ENCODE assay signal across 1 cellular context in the genomic region with DNA sequence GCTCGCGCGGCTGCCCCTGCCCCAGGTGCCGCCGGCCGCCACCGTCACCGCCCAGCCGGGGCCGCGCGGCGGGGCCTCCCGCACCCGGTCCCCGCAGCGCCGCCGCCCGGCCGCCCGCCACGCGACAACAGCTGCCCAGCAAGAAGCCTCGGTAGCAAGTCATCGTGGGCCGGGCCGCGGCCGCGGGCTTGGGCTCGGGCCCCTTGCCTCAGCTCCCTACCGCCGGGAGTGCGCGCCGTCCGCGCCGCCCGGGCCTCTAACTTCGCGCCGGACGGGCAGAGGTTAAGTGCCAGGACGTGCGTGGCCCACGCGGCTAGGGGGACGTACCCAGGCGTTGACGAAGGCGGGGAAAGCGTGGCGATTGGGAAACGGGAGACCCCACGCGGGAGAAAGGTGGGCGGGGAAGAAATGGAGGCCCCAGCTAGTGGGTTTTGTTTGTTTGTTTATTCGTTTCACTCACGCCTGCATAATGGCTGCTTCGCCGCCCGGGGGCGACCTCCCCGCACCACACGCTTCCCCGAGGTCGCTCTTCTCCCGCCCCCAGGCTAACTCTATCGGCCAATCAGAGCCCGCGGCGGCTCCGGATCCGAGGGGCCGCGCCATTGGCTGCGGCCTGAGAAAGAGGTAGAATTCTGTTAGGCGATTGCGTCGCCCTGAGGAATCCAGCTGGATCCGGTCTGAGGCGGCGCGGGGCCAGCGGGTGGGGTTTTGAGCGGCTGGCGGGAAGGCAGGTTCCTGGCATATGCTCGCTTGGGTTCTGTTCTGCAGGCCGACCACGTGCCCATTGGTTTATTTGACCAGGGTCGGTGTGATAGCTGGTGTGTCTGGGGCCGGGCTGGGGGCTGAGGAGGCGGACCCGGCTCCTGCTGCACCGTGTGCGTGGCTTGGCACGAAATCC.
TF ChIP-seq lines count a peak whose summit lies in the region.

A gene with protein sequence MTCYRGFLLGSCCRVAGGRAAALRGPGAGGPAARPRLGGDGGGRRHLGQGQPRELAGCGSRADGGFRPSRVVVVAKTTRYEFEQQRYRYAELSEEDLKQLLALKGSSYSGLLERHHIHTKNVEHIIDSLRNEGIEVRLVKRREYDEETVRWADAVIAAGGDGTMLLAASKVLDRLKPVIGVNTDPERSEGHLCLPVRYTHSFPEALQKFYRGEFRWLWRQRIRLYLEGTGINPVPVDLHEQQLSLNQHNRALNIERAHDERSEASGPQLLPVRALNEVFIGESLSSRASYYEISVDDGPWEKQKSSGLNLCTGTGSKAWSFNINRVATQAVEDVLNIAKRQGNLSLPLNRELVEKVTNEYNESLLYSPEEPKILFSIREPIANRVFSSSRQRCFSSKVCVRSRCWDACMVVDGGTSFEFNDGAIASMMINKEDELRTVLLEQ (minus strand): TSS at position 290 of the 898 bp plus-strand sequence. CDS start 127 bp downstream, at position 163.

TF ChIP-seq in HepG2, 621 proteins besides CTCF, POLR2A, EP300 and RAD21 (continued from another document and continues in another):
- TF ChIP-seq, protein P1, sequence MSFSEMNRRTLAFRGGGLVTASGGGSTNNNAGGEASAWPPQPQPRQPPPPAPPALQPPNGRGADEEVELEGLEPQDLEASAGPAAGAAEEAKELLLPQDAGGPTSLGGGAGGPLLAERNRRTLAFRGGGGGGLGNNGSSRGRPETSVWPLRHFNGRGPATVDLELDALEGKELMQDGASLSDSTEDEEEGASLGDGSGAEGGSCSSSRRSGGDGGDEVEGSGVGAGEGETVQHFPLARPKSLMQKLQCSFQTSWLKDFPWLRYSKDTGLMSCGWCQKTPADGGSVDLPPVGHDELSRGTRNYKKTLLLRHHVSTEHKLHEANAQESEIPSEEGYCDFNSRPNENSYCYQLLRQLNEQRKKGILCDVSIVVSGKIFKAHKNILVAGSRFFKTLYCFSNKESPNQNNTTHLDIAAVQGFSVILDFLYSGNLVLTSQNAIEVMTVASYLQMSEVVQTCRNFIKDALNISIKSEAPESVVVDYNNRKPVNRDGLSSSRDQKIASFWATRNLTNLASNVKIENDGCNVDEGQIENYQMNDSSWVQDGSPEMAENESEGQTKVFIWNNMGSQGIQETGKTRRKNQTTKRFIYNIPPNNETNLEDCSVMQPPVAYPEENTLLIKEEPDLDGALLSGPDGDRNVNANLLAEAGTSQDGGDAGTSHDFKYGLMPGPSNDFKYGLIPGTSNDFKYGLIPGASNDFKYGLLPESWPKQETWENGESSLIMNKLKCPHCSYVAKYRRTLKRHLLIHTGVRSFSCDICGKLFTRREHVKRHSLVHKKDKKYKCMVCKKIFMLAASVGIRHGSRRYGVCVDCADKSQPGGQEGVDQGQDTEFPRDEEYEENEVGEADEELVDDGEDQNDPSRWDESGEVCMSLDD (CRISPR knock-in tag; IDR thresholded peaks at IDR 0.05; ENCODE audit: borderline replicate concordance): peak; percentile 52; the same call in 1 of the 2 replicates
- TF ChIP-seq KDM2A (CRISPR knock-in tag; IDR thresholded peaks at IDR 0.05; ENCODE audit: borderline replicate concordance, low read depth) (peak; percentile 79; the same call in 1 of the 2 replicates), ZNF501 (CRISPR knock-in tag; IDR thresholded peaks at IDR 0.05) (peak; percentile 93), BRD4 (CRISPR knock-in tag; IDR thresholded peaks at IDR 0.05) (peak; percentile 27; the same call in 1 of the 2 replicates), GATA4 (IDR thresholded peaks at IDR 0.05; ENCODE audit: borderline replicate concordance, low read depth) (no peak), ZNF747 (CRISPR knock-in tag; IDR thresholded peaks at IDR 0.05; ENCODE audit: borderline replicate concordance) (peak; percentile 85; the same call in 1 of the 2 replicates), SMYD3 (CRISPR knock-in tag; IDR thresholded peaks at IDR 0.05) (peak; percentile 59; the same call in 1 of the 2 replicates), ZNF577 (CRISPR knock-in tag; IDR thresholded peaks at IDR 0.05; ENCODE audit: borderline replicate concordance, low read depth) (no peak), ZNF510 (CRISPR knock-in tag; IDR thresholded peaks at IDR 0.05; ENCODE audit: low read depth) (peak; percentile 10; the same call in 1 of the 2 replicates), SOX13 (IDR thresholded peaks at IDR 0.05) (no peak; the same call in 1 of the 2 replicates), SOX13 (CRISPR knock-in tag; conservative IDR thresholded peaks at IDR 0.05 in 1 of 2, IDR thresholded peaks at IDR 0.05 in 1 of 2) (no peak; a peak in 2 of 4 replicates), MAFF (IDR thresholded peaks at IDR 0.05; ENCODE audit: low read depth, low read length) (no peak), RORA (CRISPR knock-in tag; IDR thresholded peaks at IDR 0.05) (no peak), ZFP62 (CRISPR knock-in tag; IDR thresholded peaks at IDR 0.05) (no peak), CBX2 (IDR thresholded peaks at IDR 0.05; ENCODE audit: low read depth, low read length) (no peak), CBX2 (CRISPR knock-in tag; IDR thresholded peaks at IDR 0.05; ENCODE audit: low read depth) (no peak), NR2F2 (IDR thresholded peaks at IDR 0.05; ENCODE audit: borderline replicate concordance, low read depth) (no peak; the same call in 1 of the 2 replicates), ZNF644 (CRISPR knock-in tag; IDR thresholded peaks at IDR 0.05; ENCODE audit: low read depth) (no peak), ZNF780A (CRISPR knock-in tag; IDR thresholded peaks at IDR 0.05) (peak; percentile 69; the same call in 1 of the 2 replicates), HNRNPL (IDR thresholded peaks at IDR 0.05; ENCODE audit: low read depth, low read length) (0 out of 2 replicates have a peak, but pooled peaks have one; percentile 67), NBN (conservative IDR thresholded peaks at IDR 0.05) (no peak), ZNF33B (CRISPR knock-in tag; IDR thresholded peaks at IDR 0.05) (peak; percentile 54; the same call in 1 of the 2 replicates), MAZ (IDR thresholded peaks at IDR 0.05; ENCODE audit: borderline replicate concordance, low read depth, low read length) (peak; percentile 49), MAZ (CRISPR knock-in tag; IDR thresholded peaks at IDR 0.05; ENCODE audit: low read depth) (peak; percentile 60; the same call in 1 of the 2 replicates), XRCC5 (optimal IDR thresholded peaks at IDR 0.05; ENCODE audit: low read length) (peak; percentile 21), ZSCAN30 (CRISPR knock-in tag; IDR thresholded peaks at IDR 0.05) (no peak), ZNF549 (CRISPR knock-in tag; IDR thresholded peaks at IDR 0.05) (no peak; the same call in 1 of the 2 replicates), ZNF432 (CRISPR knock-in tag; IDR thresholded peaks at IDR 0.05; ENCODE audit: borderline replicate concordance) (no peak), ATF7 (IDR thresholded peaks at IDR 0.05) (no peak), ATF7 (CRISPR knock-in tag; IDR thresholded peaks at IDR 0.05) (peak; percentile 80), ZNF850 (CRISPR knock-in tag; conservative IDR thresholded peaks at IDR 0.05) (no peak), RELA (CRISPR knock-in tag; IDR thresholded peaks at IDR 0.05) (no peak)
- TF ChIP-seq, protein P2, sequence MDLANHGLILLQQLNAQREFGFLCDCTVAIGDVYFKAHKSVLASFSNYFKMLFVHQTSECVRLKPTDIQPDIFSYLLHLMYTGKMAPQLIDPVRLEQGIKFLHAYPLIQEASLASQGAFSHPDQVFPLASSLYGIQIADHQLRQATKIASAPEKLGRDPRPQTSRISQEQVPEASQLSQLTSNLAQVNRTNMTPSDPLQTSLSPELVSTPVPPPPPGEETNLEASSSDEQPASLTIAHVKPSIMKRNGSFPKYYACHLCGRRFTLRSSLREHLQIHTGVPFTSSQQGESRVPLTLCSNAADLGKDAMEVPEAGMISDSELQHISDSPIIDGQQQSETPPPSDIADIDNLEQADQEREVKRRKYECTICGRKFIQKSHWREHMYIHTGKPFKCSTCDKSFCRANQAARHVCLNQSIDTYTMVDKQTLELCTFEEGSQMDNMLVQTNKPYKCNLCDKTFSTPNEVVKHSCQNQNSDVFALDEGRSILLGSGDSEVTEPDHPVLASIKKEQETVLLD (CRISPR knock-in tag; IDR thresholded peaks at IDR 0.05; ENCODE audit: low read depth): peak; percentile 28; the same call in 1 of the 2 replicates
- TF ChIP-seq, protein P3, sequence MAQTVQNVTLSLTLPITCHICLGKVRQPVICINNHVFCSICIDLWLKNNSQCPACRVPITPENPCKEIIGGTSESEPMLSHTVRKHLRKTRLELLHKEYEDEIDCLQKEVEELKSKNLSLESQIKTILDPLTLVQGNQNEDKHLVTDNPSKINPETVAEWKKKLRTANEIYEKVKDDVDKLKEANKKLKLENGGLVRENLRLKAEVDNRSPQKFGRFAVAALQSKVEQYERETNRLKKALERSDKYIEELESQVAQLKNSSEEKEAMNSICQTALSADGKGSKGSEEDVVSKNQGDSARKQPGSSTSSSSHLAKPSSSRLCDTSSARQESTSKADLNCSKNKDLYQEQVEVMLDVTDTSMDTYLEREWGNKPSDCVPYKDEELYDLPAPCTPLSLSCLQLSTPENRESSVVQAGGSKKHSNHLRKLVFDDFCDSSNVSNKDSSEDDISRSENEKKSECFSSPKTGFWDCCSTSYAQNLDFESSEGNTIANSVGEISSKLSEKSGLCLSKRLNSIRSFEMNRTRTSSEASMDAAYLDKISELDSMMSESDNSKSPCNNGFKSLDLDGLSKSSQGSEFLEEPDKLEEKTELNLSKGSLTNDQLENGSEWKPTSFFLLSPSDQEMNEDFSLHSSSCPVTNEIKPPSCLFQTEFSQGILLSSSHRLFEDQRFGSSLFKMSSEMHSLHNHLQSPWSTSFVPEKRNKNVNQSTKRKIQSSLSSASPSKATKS (CRISPR knock-in tag; IDR thresholded peaks at IDR 0.05): no peak; the same call in 1 of the 2 replicates
- TF ChIP-seq, protein P4, sequence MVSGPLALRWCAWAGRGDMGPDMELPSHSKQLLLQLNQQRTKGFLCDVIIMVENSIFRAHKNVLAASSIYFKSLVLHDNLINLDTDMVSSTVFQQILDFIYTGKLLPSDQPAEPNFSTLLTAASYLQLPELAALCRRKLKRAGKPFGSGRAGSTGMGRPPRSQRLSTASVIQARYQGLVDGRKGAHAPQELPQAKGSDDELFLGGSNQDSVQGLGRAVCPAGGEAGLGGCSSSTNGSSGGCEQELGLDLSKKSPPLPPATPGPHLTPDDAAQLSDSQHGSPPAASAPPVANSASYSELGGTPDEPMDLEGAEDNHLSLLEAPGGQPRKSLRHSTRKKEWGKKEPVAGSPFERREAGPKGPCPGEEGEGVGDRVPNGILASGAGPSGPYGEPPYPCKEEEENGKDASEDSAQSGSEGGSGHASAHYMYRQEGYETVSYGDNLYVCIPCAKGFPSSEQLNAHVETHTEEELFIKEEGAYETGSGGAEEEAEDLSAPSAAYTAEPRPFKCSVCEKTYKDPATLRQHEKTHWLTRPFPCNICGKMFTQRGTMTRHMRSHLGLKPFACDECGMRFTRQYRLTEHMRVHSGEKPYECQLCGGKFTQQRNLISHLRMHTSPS (CRISPR knock-in tag; IDR thresholded peaks at IDR 0.05; ENCODE audit: low read depth): no peak; the same call in 1 of the 2 replicates
- TF ChIP-seq, protein P5, sequence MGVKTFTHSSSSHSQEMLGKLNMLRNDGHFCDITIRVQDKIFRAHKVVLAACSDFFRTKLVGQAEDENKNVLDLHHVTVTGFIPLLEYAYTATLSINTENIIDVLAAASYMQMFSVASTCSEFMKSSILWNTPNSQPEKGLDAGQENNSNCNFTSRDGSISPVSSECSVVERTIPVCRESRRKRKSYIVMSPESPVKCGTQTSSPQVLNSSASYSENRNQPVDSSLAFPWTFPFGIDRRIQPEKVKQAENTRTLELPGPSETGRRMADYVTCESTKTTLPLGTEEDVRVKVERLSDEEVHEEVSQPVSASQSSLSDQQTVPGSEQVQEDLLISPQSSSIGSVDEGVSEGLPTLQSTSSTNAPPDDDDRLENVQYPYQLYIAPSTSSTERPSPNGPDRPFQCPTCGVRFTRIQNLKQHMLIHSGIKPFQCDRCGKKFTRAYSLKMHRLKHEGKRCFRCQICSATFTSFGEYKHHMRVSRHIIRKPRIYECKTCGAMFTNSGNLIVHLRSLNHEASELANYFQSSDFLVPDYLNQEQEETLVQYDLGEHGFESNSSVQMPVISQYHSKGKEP (CRISPR knock-in tag; IDR thresholded peaks at IDR 0.05): peak; percentile 34; the same call in 1 of the 2 replicates
- TF ChIP-seq, protein P6, sequence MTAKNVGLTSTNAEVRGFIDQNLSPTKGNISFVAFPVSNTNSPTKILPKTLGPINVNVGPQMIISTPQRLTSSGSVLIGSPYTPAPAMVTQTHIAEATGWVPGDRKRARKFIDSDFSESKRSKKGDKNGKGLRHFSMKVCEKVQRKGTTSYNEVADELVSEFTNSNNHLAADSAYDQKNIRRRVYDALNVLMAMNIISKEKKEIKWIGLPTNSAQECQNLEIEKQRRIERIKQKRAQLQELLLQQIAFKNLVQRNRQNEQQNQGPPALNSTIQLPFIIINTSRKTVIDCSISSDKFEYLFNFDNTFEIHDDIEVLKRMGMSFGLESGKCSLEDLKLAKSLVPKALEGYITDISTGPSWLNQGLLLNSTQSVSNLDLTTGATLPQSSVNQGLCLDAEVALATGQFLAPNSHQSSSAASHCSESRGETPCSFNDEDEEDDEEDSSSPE (CRISPR knock-in tag; IDR thresholded peaks at IDR 0.05): peak; percentile 92
- TF ChIP-seq, protein P7, sequence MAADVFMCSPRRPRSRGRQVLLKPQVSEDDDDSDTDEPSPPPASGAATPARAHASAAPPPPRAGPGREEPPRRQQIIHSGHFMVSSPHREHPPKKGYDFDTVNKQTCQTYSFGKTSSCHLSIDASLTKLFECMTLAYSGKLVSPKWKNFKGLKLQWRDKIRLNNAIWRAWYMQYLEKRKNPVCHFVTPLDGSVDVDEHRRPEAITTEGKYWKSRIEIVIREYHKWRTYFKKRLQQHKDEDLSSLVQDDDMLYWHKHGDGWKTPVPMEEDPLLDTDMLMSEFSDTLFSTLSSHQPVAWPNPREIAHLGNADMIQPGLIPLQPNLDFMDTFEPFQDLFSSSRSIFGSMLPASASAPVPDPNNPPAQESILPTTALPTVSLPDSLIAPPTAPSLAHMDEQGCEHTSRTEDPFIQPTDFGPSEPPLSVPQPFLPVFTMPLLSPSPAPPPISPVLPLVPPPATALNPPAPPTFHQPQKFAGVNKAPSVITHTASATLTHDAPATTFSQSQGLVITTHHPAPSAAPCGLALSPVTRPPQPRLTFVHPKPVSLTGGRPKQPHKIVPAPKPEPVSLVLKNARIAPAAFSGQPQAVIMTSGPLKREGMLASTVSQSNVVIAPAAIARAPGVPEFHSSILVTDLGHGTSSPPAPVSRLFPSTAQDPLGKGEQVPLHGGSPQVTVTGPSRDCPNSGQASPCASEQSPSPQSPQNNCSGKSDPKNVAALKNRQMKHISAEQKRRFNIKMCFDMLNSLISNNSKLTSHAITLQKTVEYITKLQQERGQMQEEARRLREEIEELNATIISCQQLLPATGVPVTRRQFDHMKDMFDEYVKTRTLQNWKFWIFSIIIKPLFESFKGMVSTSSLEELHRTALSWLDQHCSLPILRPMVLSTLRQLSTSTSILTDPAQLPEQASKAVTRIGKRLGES (CRISPR knock-in tag; IDR thresholded peaks at IDR 0.05; ENCODE audit: borderline replicate concordance): peak; percentile 30; the same call in 1 of the 2 replicates
- TF ChIP-seq, protein P8, sequence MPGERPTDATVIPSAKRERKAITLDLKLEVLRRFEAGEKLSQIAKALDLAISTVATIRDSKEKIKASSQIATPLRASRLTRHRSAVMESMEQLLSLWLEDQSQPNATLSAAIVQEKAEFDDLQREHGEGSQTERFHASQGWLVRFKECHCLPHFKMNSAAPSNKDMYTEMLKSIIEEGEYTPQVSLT (CRISPR knock-in tag; IDR thresholded peaks at IDR 0.05; ENCODE audit: borderline replicate concordance, low read depth): no peak
